In genomic region chr19:3211191-3211590, GRCh38 we compare ENCODE assay signal across 22 cellular contexts. TPM values are rescaled to one million over a fixed set of nuclear protein-coding genes. Genes with fewer than 3 reads are reported as not detected.
DNase-seq lines count a peak whose midpoint lies in the region; ATAC-seq, FAIRE-seq and TF ChIP-seq lines count a peak whose summit lies in the region.
"Had no signal": no experiment of that assay in that cellular context is flagged by ENCODE, and none has a peak within 500 bp of the region (broad histone marks: within the 10 kb centered on the region; RNA-seq: fewer than 3 reads in every experiment).

No MANE protein-coding gene starts in this region.

- no peaks in the 10 kb centered on the region for H3K4me1 ChIP-seq in Caco-2
- no peaks in the 10 kb centered on the region for H3K4me1 ChIP-seq in HCT116 (ENCODE audit: control insufficient read depth in 1 of 2, insufficient read depth in 2 of 2, low read length in 2 of 2)
- peaks cover 0 to 5% (median 0%) of the 10 kb centered on the region in 4 experiments; a peak in 2 of 7 replicates for H3K4me1 ChIP-seq in H1 (replicated peaks in 1 of 4; ENCODE audit: control insufficient read depth in 3 of 4, insufficient read depth in 4 of 4, low read length in 3 of 4)
- H3K4me1 ChIP-seq: A549 had no signal

- no peaks in the 10 kb centered on the region for H3K79me1 ChIP-seq in H1 (ENCODE audit: low read depth, low read length)

- TF ChIP-seq CTCF in Caco-2 (IDR thresholded peaks at IDR 0.05; ENCODE audit: insufficient read depth in 1 of 2, low read depth in 1 of 2, low read length in 1 of 2, severe bottlenecking in 1 of 2, unreplicated experiment in 1 of 2) (no peak), HCT116 (IDR thresholded peaks at IDR 0.05 in 2 of 3, conservative IDR thresholded peaks at IDR 0.05 in 1 of 3; ENCODE audit: borderline replicate concordance in 1 of 3, insufficient read depth in 1 of 3, low read depth in 2 of 3, low read length in 2 of 3) (no peak), H1 (IDR thresholded peaks at IDR 0.05; ENCODE audit: control extremely low read depth in 1 of 3, insufficient read depth in 1 of 3, low read depth in 1 of 3, low read length in 3 of 3) (no peak), nephron progenitor cell (IDR thresholded peaks at IDR 0.05) (no peak)

- H3K36me3 Mint-ChIP-seq in Caco-2 (ENCODE audit: insufficient read depth, unreplicated experiment) (peaks cover 19% of the 10 kb centered on the region), nephron progenitor cell (ENCODE audit: low read depth) (no peaks in the 10 kb centered on the region)

- no peaks in the 10 kb centered on the region for H3K4me1 Mint-ChIP-seq in Caco-2 (ENCODE audit: low read depth, unreplicated experiment)
- peaks cover 5% of the 10 kb centered on the region for H3K4me1 Mint-ChIP-seq in nephron progenitor cell

- H3K79me2 ChIP-seq in HCT116 (ENCODE audit: insufficient read depth, low read length) (no peaks in the 10 kb centered on the region), H1 (ENCODE audit: control insufficient read depth in 1 of 2, insufficient read depth in 2 of 2, low read length in 2 of 2) (no peaks in the 10 kb centered on the region)

- H3K23me2 ChIP-seq in H1 (ENCODE audit: low read depth, low read length) = no peaks in the 10 kb centered on the region

- H2BK20ac ChIP-seq in H1 (ENCODE audit: low read length) = no peak overlapping the region

- POLR2A ChIA-PET in Caco-2 (lab: Charles Lee) = no interaction called here
- POLR2A ChIA-PET in HCT116 (lab: Charles Lee) = interaction anchor here (1.1 kb wide), 1 partner anchor 261 kb away, joined by 4 read pairs; no protein-coding TSS in a partner anchor
- POLR2A ChIA-PET in H1 (lab: Charles Lee; ENCODE audit: partially characterized antibody) = interaction anchor here (0.6 to 2.0 kb wide), 13 partner anchors 9 to 278 kb away, joined by 3 to 7 read pairs (median 4); partner anchors contain the start of genes CELF5 and NCLN

- H4K91ac ChIP-seq in H1 (replicated peaks; ENCODE audit: insufficient read length, low read length) = no peak overlapping the region

- no peak for TF ChIP-seq EP300 in H1 (IDR thresholded peaks at IDR 0.05; ENCODE audit: borderline replicate concordance in 1 of 2, low read depth in 2 of 2, low read length in 2 of 2)

- no peak overlapping the region for H2BK120ac ChIP-seq in H1 (replicated peaks; ENCODE audit: low read depth, low read length)

- no peaks in the 10 kb centered on the region for H3K9me3 ChIP-seq in Caco-2
- H3K9me3 ChIP-seq in HCT116 (ENCODE audit: control insufficient read depth in 1 of 2, insufficient read depth in 1 of 2, low read depth in 1 of 2, low read length in 2 of 2) = no peaks in the 10 kb centered on the region
- H3K9me3 ChIP-seq in H1 (ENCODE audit: insufficient read depth in 2 of 2, low read depth in 1 of 2, low read length in 1 of 2) = no peaks in the 10 kb centered on the region
- H3K9me3 ChIP-seq: A549 had no signal

- no peak overlapping the region for H4K5ac ChIP-seq in H1 (ENCODE audit: insufficient read length, low read depth, low read length)

- peak; percentile 3; the same call in 1 of the 2 replicates for ATAC-seq in HCT116

- no peaks in the 10 kb centered on the region for H3K27me3 Mint-ChIP-seq in Caco-2 (ENCODE audit: insufficient read depth, unreplicated experiment)
- H3K27me3 Mint-ChIP-seq in nephron progenitor cell (ENCODE audit: low read depth, poor library complexity) = peaks cover 2% of the 10 kb centered on the region

- no peaks in the 10 kb centered on the region for H3K9me2 ChIP-seq in HCT116 (ENCODE audit: insufficient read depth)

- H3K9ac ChIP-seq in HCT116 (ENCODE audit: low read length) (no peak overlapping the region), H1 (replicated peaks in 1 of 4; ENCODE audit: extremely low read depth in 1 of 4, low read depth in 3 of 4, low read length in 3 of 4) (no peak overlapping the region)

- peak overlapping the region; percentile 57; the same call in 1 of the 2 replicates for H4K8ac ChIP-seq in H1 (ENCODE audit: extremely low read depth, insufficient read depth, low read length)

- no peak overlapping the region for H3K23ac ChIP-seq in H1 (ENCODE audit: insufficient read length)

- no peak overlapping the region for H3K4ac ChIP-seq in H1 (replicated peaks; ENCODE audit: insufficient read length, low read depth, low read length)

- peak overlapping the region; percentile 68 for H3K27ac Mint-ChIP-seq in Caco-2 (ENCODE audit: unreplicated experiment)
- H3K27ac Mint-ChIP-seq in nephron progenitor cell = peak overlapping the region; percentile 51

- H3K4me3 ChIP-seq in Caco-2 (ENCODE audit: low read depth, low read length) = no peak overlapping the region
- H3K4me3 ChIP-seq in HCT116 (replicated peaks in 1 of 2; ENCODE audit: low read depth in 1 of 2, low read length in 2 of 2) = no peak overlapping the region
- no peak overlapping the region for H3K4me3 ChIP-seq in H1 (ENCODE audit: extremely low read depth in 1 of 4, insufficient read depth in 2 of 4, low read depth in 3 of 4, low read length in 4 of 4)
- H3K4me3 ChIP-seq: A549, PC-9 had no signal

- no peak overlapping the region for H2AK5ac ChIP-seq in H1 (ENCODE audit: low read depth, low read length)

- FAIRE-seq in H1 (lab: Jason Lieb, UNC) = no peak
- FAIRE-seq: A549 had no signal

- H2BK5ac ChIP-seq in H1 (ENCODE audit: low read depth, low read length) = no peak overlapping the region

- 65% methylated on average over 12 of the region's 12 CpGs; no CpG with 5 or more reads in 1 of the 2 experiments for WGBS in H1 (ENCODE audit: extremely low coverage in 1 of 2, insufficient coverage in 1 of 2, insufficient read length in 1 of 2, insufficient replicate concordance in 2 of 2, low coverage in 1 of 2, low lambda C conversion rate in 2 of 2, missing lambda C conversion rate in 1 of 2), 2 experiments

- BruUV-seq in Caco-2 (replicated peaks; lab: Mats Ljungman, UMichigan) (no TSS peak), HCT116 (replicated peaks; lab: Mats Ljungman, UMichigan) (no TSS peak)

- H3K4me3 Mint-ChIP-seq in Caco-2 (ENCODE audit: unreplicated experiment) (no peak overlapping the region), nephron progenitor cell (no peak overlapping the region)
- H3K4me3 Mint-ChIP-seq: CD8-positive, alpha-beta memory T cell had no signal

- H2BK15ac ChIP-seq in H1 (ENCODE audit: low read length) = no peak overlapping the region

- H3K36me3 ChIP-seq in Caco-2 (ENCODE audit: control insufficient read depth, insufficient read depth, low read length) (no peaks in the 10 kb centered on the region), HCT116 (ENCODE audit: control insufficient read depth in 1 of 2, insufficient read depth in 2 of 2, low read length in 2 of 2) (peaks cover 6 to 7% of the 10 kb centered on the region in 2 experiments; a peak in 3 of 4 replicates), H1 (ENCODE audit: control insufficient read depth in 2 of 4, insufficient read depth in 4 of 4, low read length in 3 of 4) (peaks cover 0 to 26% (median 8%) of the 10 kb centered on the region in 4 experiments; a peak in 4 of 8 replicates)

- CTCF ChIA-PET in Caco-2 (lab: Charles Lee) = interaction anchor here (0.7 to 1.2 kb wide), 2 partner anchors 21 to 65 kb away, joined by 3 read pairs; no protein-coding TSS in a partner anchor
- CTCF ChIA-PET in HCT116 (lab: Charles Lee) = interaction anchor here (1.1 kb wide), 1 partner anchor 25 kb away, joined by 3 read pairs; the partner anchor contains the start of gene NCLN
- CTCF ChIA-PET in H1 (lab: Charles Lee; ENCODE audit: partially characterized antibody) = interaction anchor here (0.6 to 4.0 kb wide), 10 partner anchors 9 to 424 kb away, joined by 3 to 19 read pairs (median 3); partner anchors contain the start of genes CELF5 and NCLN

- H3K27ac ChIP-seq in HCT116 (ENCODE audit: low read depth, low read length) = no peak overlapping the region
- no peak overlapping the region for H3K27ac ChIP-seq in H1 (ENCODE audit: low read depth, low read length)
- H3K27ac ChIP-seq: A549, PC-9 had no signal

- H3K18ac ChIP-seq in H1 (ENCODE audit: extremely low read depth, low read length) = peak overlapping the region; percentile 48; the same call in 1 of the 2 replicates

- TF ChIP-seq RAD21 in HCT116 (IDR thresholded peaks at IDR 0.05; ENCODE audit: low read depth) (no peak), H1 (IDR thresholded peaks at IDR 0.05 in 1 of 2, conservative IDR thresholded peaks at IDR 0.05 in 1 of 2; ENCODE audit: low read depth in 2 of 2, low read length in 2 of 2) (no peak)

- H2BK12ac ChIP-seq in H1 (ENCODE audit: low read depth, low read length) = no peak overlapping the region

- no peak for DNase-seq in Caco-2
- DNase-seq in HCT116 (ENCODE audit: low read depth, low spot score) = no peak
- DNase-seq in H1 (ENCODE audit: low read depth in 1 of 2, low spot score in 2 of 2) = no peak
- no peak for DNase-seq in nephron progenitor cell
- DNase-seq in mesenteric fat pad (ENCODE audit: low spot score) = no peak
- no peak for DNase-seq in stimulated activated CD4-positive, alpha-beta T cell treated with anti-CD3 and anti-CD28 coated beads, Interleukin-2, amount 100 ng/mL, for 24 hours
- no peak for DNase-seq in SIG-M5 treated with dmso at 0.1 percent for 504 hours (lab: John Stamatoyannopoulos, UW; ENCODE audit: unreplicated experiment)
- DNase-seq: DMS79 treated with DMSO at 0.1 percent for 48 hours, GF-D8, NCI-H1105, NCI-H1436 treated with DMSO at 0.1 percent for 48 hours, NCI-H2029, NCI-H446 treated with DMSO at 0.1 percent for 48 hours had no signal

- no peak overlapping the region for H3K56ac ChIP-seq in H1 (replicated peaks; ENCODE audit: insufficient read length, low read depth, low read length)

- no peak overlapping the region for H3K14ac ChIP-seq in H1 (ENCODE audit: insufficient read length)

- no peak overlapping the region for H2AFZ ChIP-seq in HCT116 (ENCODE audit: low read depth, low read length, poor library complexity, severe bottlenecking)
- no peak overlapping the region for H2AFZ ChIP-seq in H1 (ENCODE audit: low read length)
- H2AFZ ChIP-seq: PC-9 had no signal

- RAD21 ChIA-PET in HCT116 (lab: Charles Lee; ENCODE audit: low non-redundant PET in 1 of 2, low total read pairs in 2 of 2, uncharacterized antibody in 2 of 2, unreplicated experiment in 2 of 2) = no interaction called here

- H4K20me1 ChIP-seq in HCT116 (ENCODE audit: insufficient read depth) (no peaks in the 10 kb centered on the region), H1 (replicated peaks in 1 of 2; ENCODE audit: control insufficient read depth in 1 of 2, insufficient read depth in 2 of 2, low read length in 2 of 2) (peaks cover 1 to 11% of the 10 kb centered on the region in 2 experiments)

- H3K9me3 Mint-ChIP-seq in Caco-2 (ENCODE audit: unreplicated experiment) (no peaks in the 10 kb centered on the region), nephron progenitor cell (no peaks in the 10 kb centered on the region)
- H3K9me3 Mint-ChIP-seq: CD8-positive, alpha-beta memory T cell had no signal

- no peak for TF ChIP-seq POLR2A in HCT116 (IDR thresholded peaks at IDR 0.05; ENCODE audit: borderline replicate concordance, extremely low read depth, insufficient read depth, insufficient read length)
- 0 out of 3 replicates have a peak, but pooled peaks of 1 of the 2 experiments have one; percentile 23 for TF ChIP-seq POLR2A in H1 (IDR thresholded peaks at IDR 0.05; ENCODE audit: control extremely low read depth in 1 of 2, low read depth in 2 of 2, low read length in 2 of 2)

- intact Hi-C loops in Caco-2 (cut with micrococcal nuclease; ENCODE audit: unreplicated experiment) (no loop called here), HCT116 (cut with micrococcal nuclease) (no loop called here)

- H3K4me2 ChIP-seq in HCT116 (ENCODE audit: low read length) (no peak overlapping the region), H1 (ENCODE audit: insufficient read depth in 1 of 2, low read depth in 2 of 2, low read length in 2 of 2) (peak overlapping the region in 1 of 2 experiments; percentile 22; a peak in 2 of 4 replicates)
- H3K4me2 ChIP-seq: A549, PC-9 had no signal

- H3K27me3 ChIP-seq in Caco-2 (replicated peaks; ENCODE audit: control insufficient read depth, insufficient read depth, low read length) (no peaks in the 10 kb centered on the region), HCT116 (ENCODE audit: insufficient read depth, low read length) (no peaks in the 10 kb centered on the region), H1 (replicated peaks in 1 of 4; ENCODE audit: control insufficient read depth in 3 of 4, extremely low read depth in 1 of 4, insufficient read depth in 3 of 4, low read length in 3 of 4) (no peaks in the 10 kb centered on the region)

RNA-seq across cellular contexts. Expression of gene CELF5, which starts 13.3 kb away (rescaled TPM):
- 0.07 TPM in 1 of 2 replicates, not detected in the other for total RNA-seq in Caco-2 (2022)
- 2.5 TPM for total RNA-seq in HCT116 (2021; ENCODE audit: unreplicated experiment)
- polyA plus RNA-seq in HCT116 (2012) = 1.0 and 1.6 TPM in 2 replicates
- 9.8 and 9.9 TPM in 2 replicates for total RNA-seq in H1 (2021; fragmentation: NEBNext Ultra II Directional; extraction: Animal tissue kit (Norgen Biotek cat#: 25700))
- polyA plus RNA-seq in H1 (2011; rRNA removed) = 15.0 and 18.2 TPM in 2 replicates
- polyA plus RNA-seq in H1 (2011; cell fraction: cytosol; rRNA removed) = 15.4 TPM
- polyA plus RNA-seq in H1 (2011; cell fraction: nucleus; rRNA removed) = 43.5 TPM
- 9.0 to 15.7 TPM (median 12.5 TPM) in 4 replicates for polyA plus RNA-seq in H1 (2012, experiment 1 of 2)
- polyA plus RNA-seq in H1 (2012, experiment 2 of 2) = 6.1 TPM
- polyA plus RNA-seq in H1 (2013, experiment 1 of 2) = 11.1 TPM
- 10.4 TPM for polyA plus RNA-seq in H1 (2013, experiment 2 of 2)
- polyA minus RNA-seq in H1 (2011; rRNA and poly(A)+ RNA removed) = 4.4 and 4.7 TPM in 2 replicates
- polyA minus RNA-seq in H1 (2011; cell fraction: cytosol; rRNA and poly(A)+ RNA removed) = 4.8 TPM
- polyA minus RNA-seq in H1 (2011; cell fraction: nucleus; rRNA and poly(A)+ RNA removed) = 11.7 TPM
- total RNA-seq in mesenteric fat pad = not detected
- total RNA-seq: LHCN-M2, Right ventricle myocardium superior, RPMI7951 had no signal
- polyA plus RNA-seq: CD8-positive, alpha-beta memory T cell had no signal

RNA-seq across cellular contexts. Expression of gene NCLN, which starts 25.5 kb away (rescaled TPM):
- 87.3 and 94.2 TPM in 2 replicates for total RNA-seq in Caco-2 (2022)
- 119 TPM for total RNA-seq in HCT116 (2021; ENCODE audit: unreplicated experiment)
- polyA plus RNA-seq in HCT116 (2012) = 91.3 and 94.7 TPM in 2 replicates
- total RNA-seq in H1 (2021; fragmentation: NEBNext Ultra II Directional; extraction: Animal tissue kit (Norgen Biotek cat#: 25700)) = 103 and 105 TPM in 2 replicates
- 89.2 and 119 TPM in 2 replicates for polyA plus RNA-seq in H1 (2011; rRNA removed)
- 75.6 TPM for polyA plus RNA-seq in H1 (2011; cell fraction: cytosol; rRNA removed)
- polyA plus RNA-seq in H1 (2011; cell fraction: nucleus; rRNA removed) = 144 TPM
- polyA plus RNA-seq in H1 (2012, experiment 1 of 2) = 69.2 to 103 TPM (median 103 TPM) in 4 replicates
- 80.4 TPM for polyA plus RNA-seq in H1 (2012, experiment 2 of 2)
- polyA plus RNA-seq in H1 (2013, experiment 1 of 2) = 121 TPM
- 121 TPM for polyA plus RNA-seq in H1 (2013, experiment 2 of 2)
- polyA minus RNA-seq in H1 (2011; rRNA and poly(A)+ RNA removed) = 50.0 and 55.6 TPM in 2 replicates
- polyA minus RNA-seq in H1 (2011; cell fraction: cytosol; rRNA and poly(A)+ RNA removed) = 68.7 TPM
- 52.1 TPM for polyA minus RNA-seq in H1 (2011; cell fraction: nucleus; rRNA and poly(A)+ RNA removed)
- total RNA-seq in mesenteric fat pad = 74.6 TPM

RNA-seq across cellular contexts. Expression of gene S1PR4, which starts 32.6 kb away (rescaled TPM):
- total RNA-seq in Caco-2 (2022) (not detected in 2 replicates), HCT116 (2021; ENCODE audit: unreplicated experiment) (0.71 TPM), mesenteric fat pad (5.0 TPM)
- polyA plus RNA-seq in HCT116 (2012) = 0.22 and 0.31 TPM in 2 replicates
- total RNA-seq in H1 (2021; fragmentation: NEBNext Ultra II Directional; extraction: Animal tissue kit (Norgen Biotek cat#: 25700)) = not detected in 2 replicates
- polyA plus RNA-seq in H1 (2011; rRNA removed) = 0.05 TPM in 1 of 2 replicates, not detected in the other
- not detected for polyA plus RNA-seq in H1 (2011; cell fraction: cytosol; rRNA removed)
- polyA plus RNA-seq in H1 (2011; cell fraction: nucleus; rRNA removed) = not detected
- polyA plus RNA-seq in H1 (2012, experiment 1 of 2) = not detected in 4 replicates
- not detected for polyA plus RNA-seq in H1 (2012, experiment 2 of 2)
- polyA plus RNA-seq in H1 (2013, experiment 1 of 2) = not detected
- not detected for polyA plus RNA-seq in H1 (2013, experiment 2 of 2)
- polyA minus RNA-seq in H1 (2011; rRNA and poly(A)+ RNA removed) = not detected in 2 replicates
- polyA minus RNA-seq in H1 (2011; cell fraction: cytosol; rRNA and poly(A)+ RNA removed) = not detected
- polyA minus RNA-seq in H1 (2011; cell fraction: nucleus; rRNA and poly(A)+ RNA removed) = not detected
- total RNA-seq: Calu3, H7, HT-29, LHCN-M2, RPMI7951 had no signal
